In genomic region chr22:37635157-37635556, GRCh38 we compare ENCODE assay signal across 8 cellular contexts. TPM values are rescaled to one million over a fixed set of nuclear protein-coding genes. Genes with fewer than 3 reads are reported as not detected.
DNase-seq lines count a peak whose midpoint lies in the region; ATAC-seq lines count a peak whose summit lies in the region.
"Had no signal": no experiment of that assay in that cellular context is flagged by ENCODE, and none has a peak within 500 bp of the region (broad histone marks: within the 10 kb centered on the region; RNA-seq: fewer than 3 reads in every experiment).

No MANE protein-coding gene starts in this region.

- DNase-seq in stimulated activated naive CD8-positive, alpha-beta T cell treated with anti-CD3 and anti-CD28 coated beads, Interleukin-15, Interleukin-2, amounts not matched to agents 100 U/mL and 50 U/mL, for 24 hours: no peak
- DNase-seq in immature natural killer cell: no peak
- no peak for DNase-seq in GM19238 (ENCODE audit: insufficient read length, low spot score)
- no peak for DNase-seq in globus pallidus (ENCODE audit: low spot score)
- DNase-seq: NCI-H1436, PC-9 had no signal

- peaks cover 5% of the 10 kb centered on the region for H3K36me3 Mint-ChIP-seq in stimulated activated naive CD8-positive, alpha-beta T cell treated with anti-CD3 and anti-CD28 coated beads, Interleukin-15, Interleukin-2, amounts not matched to agents 100 ng/mL and 50 ng/mL, for 24 hours (ENCODE audit: low read depth)
- no peaks in the 10 kb centered on the region for H3K36me3 Mint-ChIP-seq in immature natural killer cell

- peak overlapping the region; percentile 92 for H3K27ac Mint-ChIP-seq in stimulated activated naive CD8-positive, alpha-beta T cell treated with anti-CD3 and anti-CD28 coated beads, Interleukin-15, Interleukin-2, amounts not matched to agents 100 ng/mL and 50 ng/mL, for 24 hours
- peak overlapping the region; percentile 92 to 98 (median 96) for H3K27ac Mint-ChIP-seq in immature natural killer cell

- ATAC-seq in stimulated activated naive CD8-positive, alpha-beta T cell treated with anti-CD3 and anti-CD28 coated beads, Interleukin-15, Interleukin-2, amounts not matched to agents 100 U/mL and 50 U/mL, for 24 hours: no peak
- ATAC-seq in HG03039 (IDR thresholded peaks at IDR 0.05; ENCODE audit: unreplicated experiment): no peak

- no peaks in the 10 kb centered on the region for H3K9me3 Mint-ChIP-seq in stimulated activated naive CD8-positive, alpha-beta T cell treated with anti-CD3 and anti-CD28 coated beads, Interleukin-15, Interleukin-2, amounts not matched to agents 100 ng/mL and 50 ng/mL, for 24 hours
- H3K9me3 Mint-ChIP-seq in immature natural killer cell: no peaks in the 10 kb centered on the region

- H3K27me3 Mint-ChIP-seq in stimulated activated naive CD8-positive, alpha-beta T cell treated with anti-CD3 and anti-CD28 coated beads, Interleukin-15, Interleukin-2, amounts not matched to agents 100 ng/mL and 50 ng/mL, for 24 hours: no peaks in the 10 kb centered on the region
- H3K27me3 Mint-ChIP-seq in immature natural killer cell (ENCODE audit: low read depth in 3 of 3): peaks cover 3 to 9% (median 3%) of the 10 kb centered on the region in 3 donors

- peaks cover 78% of the 10 kb centered on the region for H3K4me1 Mint-ChIP-seq in stimulated activated naive CD8-positive, alpha-beta T cell treated with anti-CD3 and anti-CD28 coated beads, Interleukin-15, Interleukin-2, amounts not matched to agents 100 ng/mL and 50 ng/mL, for 24 hours (ENCODE audit: low read depth)
- H3K4me1 Mint-ChIP-seq in immature natural killer cell: peaks cover 79 to 80% of the 10 kb centered on the region in 2 donors

- no peak overlapping the region for H3K4me3 Mint-ChIP-seq in stimulated activated naive CD8-positive, alpha-beta T cell treated with anti-CD3 and anti-CD28 coated beads, Interleukin-15, Interleukin-2, amounts not matched to agents 100 ng/mL and 50 ng/mL, for 24 hours
- H3K4me3 Mint-ChIP-seq in immature natural killer cell: peak overlapping the region in 4 of 5 donors; percentile 79 to 96 (median 82)

RNA-seq across cellular contexts. Expression of gene SH3BP1, which starts 4.3 kb away (rescaled TPM):
- 10 to 100 TPM; 12.6 to 41.2 (median 21.2) TPM for polyA plus RNA-seq in immature natural killer cell

RNA-seq across cellular contexts. Expression of gene PDXP, which starts 23.4 kb away (rescaled TPM):
- 10 to 100 TPM in 1 of 3 donors, 1 to 10 TPM in 2; 2.2 to 13.2 (median 7.7) TPM for polyA plus RNA-seq in immature natural killer cell

RNA-seq across cellular contexts. Expression of gene GGA1, which starts 26.5 kb away (rescaled TPM):
- 10 to 100 TPM; 21.3 to 29.6 (median 25.3) TPM for polyA plus RNA-seq in immature natural killer cell

RNA-seq across cellular contexts. Expression of gene LGALS1, which starts 40.3 kb away (rescaled TPM):
- 100 to 1,000 TPM; 416 to 572 (median 473) TPM for polyA plus RNA-seq in immature natural killer cell

RNA-seq across cellular contexts. Expression of gene NOL12, which starts 51.0 kb away (rescaled TPM):
- polyA plus RNA-seq in immature natural killer cell: 10 to 100 TPM; 34.6 to 59.3 (median 42.3) TPM
